Comparison of ENCODE assay signal across 8 cellular contexts in genomic region chr19:40421468-40421778, GRCh38.
A peak's percentile ranks its signal among the peaks of the same experiment; 100 is the strongest.
DNase-seq lines count a peak whose midpoint lies in the region; ATAC-seq, FAIRE-seq and TF ChIP-seq lines count a peak whose summit lies in the region.

No MANE protein-coding gene starts in this region.

- H3K4me3 ChIP-seq in HAP-1 (peak overlapping the region; percentile 43), foreskin fibroblast (ENCODE audit: low read depth in 1 of 2, low read length in 2 of 2) (peak overlapping the region; percentile 70 to 75), skin epidermis (peak overlapping the region; percentile 31 to 62 (median 49))

- no peaks in the 10 kb centered on the region for H3K9me3 ChIP-seq in HAP-1

- no peak for FAIRE-seq in GM19239 (lab: Jason Lieb, UNC)

- H3K4me1 ChIP-seq in HAP-1, result peaks cover 9% of the 10 kb centered on the region

- in situ Hi-C loops in HAP-1 (cut with MboI; ENCODE audit: low sequenced_read_pairs), result no loop called here

- DNase-seq in HAP-1 (ENCODE audit: low spot score in 2 of 2), result no peak
- DNase-seq in foreskin fibroblast, result no peak
- no peak for DNase-seq in GM20000 (ENCODE audit: low spot score)
- no peak for DNase-seq in NCI-H446 (lab: John Stamatoyannopoulos, UW)
- DNase-seq in GM19239 (ENCODE audit: insufficient read length, low spot score), result no peak

- H3K36me3 ChIP-seq in HAP-1 (replicated peaks), result no peaks in the 10 kb centered on the region; the same call in 1 of the 2 replicates

- H3K27me3 ChIP-seq in HAP-1 (ENCODE audit: low read depth), result no peaks in the 10 kb centered on the region

- peak overlapping the region; percentile 95 for H3K27ac ChIP-seq in VCaP
- peak overlapping the region; percentile 84 to 100 (median 97) for H3K27ac ChIP-seq in skin epidermis

- TF ChIP-seq CTCF in VCaP (conservative IDR thresholded peaks at IDR 0.05) (no peak), foreskin fibroblast (IDR thresholded peaks at IDR 0.05; ENCODE audit: low read depth, low read length) (no peak), GM20000 (IDR thresholded peaks at IDR 0.05; ENCODE audit: extremely low read depth, missing control alignments) (no peak)

- ATAC-seq in HG02642 (IDR thresholded peaks at IDR 0.05; ENCODE audit: poor library complexity, unreplicated experiment), result no peak
